In the genomic region with DNA sequence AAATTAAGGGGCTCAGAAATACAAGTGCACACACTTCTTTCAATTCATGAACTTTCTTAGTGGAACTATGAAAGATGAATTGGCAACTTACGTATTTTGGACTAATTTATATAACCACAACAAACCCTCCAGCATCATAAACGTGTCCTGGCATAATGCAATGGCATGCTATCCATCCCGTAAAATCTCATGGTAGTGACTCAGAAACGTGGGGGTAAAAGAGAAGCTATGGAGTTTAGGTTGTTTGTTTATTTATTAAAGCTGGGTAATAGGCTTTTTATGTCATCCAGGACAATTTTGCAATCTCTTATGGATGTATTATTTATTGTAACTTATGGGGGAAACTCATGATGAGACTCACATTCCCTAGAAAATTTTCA, we compare ENCODE assay signal across 26 cellular contexts.
"Had no signal": no experiment of that assay in that cellular context is flagged by ENCODE, and none has a peak within 500 bp of the region (broad histone marks: within the 10 kb centered on the region; RNA-seq: fewer than 3 reads in every experiment).

No MANE protein-coding gene starts in this region.

- H3K27ac ChIP-seq: colonic mucosa, heart right ventricle, left lung, prostate gland, right atrium auricular region, suprapubic skin, transverse colon had no signal

- ATAC-seq: esophagus mucosa; heart right ventricle; left cardiac atrium; left lung; naive thymus-derived CD4-positive, alpha-beta T cell; sciatic nerve; stimulated activated naive CD8-positive, alpha-beta T cell treated with anti-CD3 and anti-CD28 coated beads, Interleukin-15, amount 100 ng/mL, for 72 hours had no signal

- H3K4me1 ChIP-seq: colonic mucosa, heart right ventricle, left lung, prostate gland, right atrium auricular region, suprapubic skin, transverse colon had no signal

- H3K27me3 ChIP-seq: colonic mucosa, right atrium auricular region, transverse colon had no signal

- DNase-seq: colonic mucosa; effector CD8-positive, alpha-beta T cell; foreskin melanocyte; glutamatergic neuron; heart right ventricle; hippocampal formation; left cardiac atrium; left lung; mesendoderm; midbrain; naive thymus-derived CD4-positive, alpha-beta T cell; nucleus accumbens; stimulated activated CD4-positive, alpha-beta T cell treated with anti-CD3 and anti-CD28 coated beads, Interleukin-12 subunit alpha, Interleukin-12 subunit beta, amount 100 ng/mL, for 4 hours; stimulated activated CD4-positive, alpha-beta T cell treated with anti-CD3 and anti-CD28 coated beads, Interleukin-1b, Interleukin-23, amount 100 ng/mL, for 48 hours; stimulated activated CD4-positive, alpha-beta T cell treated with anti-CD3 and anti-CD28 coated beads, Interleukin-4, amount 100 ng/mL, for 1 hour; stimulated activated CD8-positive, alpha-beta memory T cell treated with anti-CD3 and anti-CD28 coated beads, Interleukin-4, amount 100 ng/mL, for 48 hours; stimulated activated naive CD4-positive, alpha-beta T cell; stimulated activated naive CD8-positive, alpha-beta T cell treated with anti-CD3 and anti-CD28 coated beads, Interleukin-15, amount 100 ng/mL, for 72 hours; transverse colon had no signal

- H3K4me2 ChIP-seq: smooth muscle cell had no signal

- FAIRE-seq: islet of Langerhans had no signal

- H3K36me3 ChIP-seq: colonic mucosa, heart right ventricle, left lung, prostate gland, right atrium auricular region, suprapubic skin, transverse colon had no signal

- H3K4me3 ChIP-seq: colonic mucosa, heart right ventricle, left lung, prostate gland, right atrium auricular region, smooth muscle cell, suprapubic skin, transverse colon had no signal

- H3K9me3 ChIP-seq: colonic mucosa, left lung, prostate gland, right atrium auricular region, suprapubic skin, transverse colon had no signal
